ENCODE assay signal across 15 cellular contexts in genomic region chr11:12388939-12389670, GRCh38.
"Had no signal": no experiment of that assay in that cellular context is flagged by ENCODE, and none has a peak within 500 bp of the region (broad histone marks: within the 10 kb centered on the region; RNA-seq: fewer than 3 reads in every experiment).

No MANE protein-coding gene starts in this region.

- H3K4me3 ChIP-seq: gastrocnemius medialis, lower lobe of right lung had no signal

- H3K9me3 ChIP-seq: gastrocnemius medialis, lower lobe of right lung had no signal

- H3K27me3 ChIP-seq: gastrocnemius medialis had no signal

- DNase-seq: activated CD4-positive, alpha-beta T cell treated with anti-CD3 and anti-CD28 coated beads for 1 hour; activated CD4-positive, alpha-beta T cell treated with anti-CD3 and anti-CD28 coated beads, Interleukin-2, amount 50 U/mL, for 48 hours; activated gamma-delta T cell; activated naive CD8-positive, alpha-beta T cell treated with anti-CD3 and anti-CD28 coated beads, Interleukin-2, amount 10 ng/mL, durations not matched to agents 7 days and 5 days; activated T-cell treated with anti-CD3 and anti-CD28 coated beads, Interleukin-2, amount 50 U/mL, for 48 hours; anterior cingulate cortex; gastrocnemius medialis; kidney; lower lobe of right lung; midbrain; naive thymus-derived CD4-positive, alpha-beta T cell; stimulated activated CD4-positive, alpha-beta T cell treated with anti-CD3 and anti-CD28 coated beads, Interleukin-12 subunit alpha, Interleukin-12 subunit beta, amount 100 ng/mL, for 4 hours; stimulated activated CD8-positive, alpha-beta memory T cell treated with anti-CD3 and anti-CD28 coated beads, Interleukin-4, amount 100 ng/mL, for 48 hours; stimulated activated naive CD8-positive, alpha-beta T cell treated with anti-CD3 and anti-CD28 coated beads, Interleukin-15, amount 100 ng/mL, for 72 hours; T-helper 9 cell had no signal

- H3K36me3 ChIP-seq: gastrocnemius medialis, lower lobe of right lung had no signal

- H3K27ac ChIP-seq: gastrocnemius medialis had no signal
